Comparison of ENCODE assay signal across 3 cellular contexts in the genomic region with DNA sequence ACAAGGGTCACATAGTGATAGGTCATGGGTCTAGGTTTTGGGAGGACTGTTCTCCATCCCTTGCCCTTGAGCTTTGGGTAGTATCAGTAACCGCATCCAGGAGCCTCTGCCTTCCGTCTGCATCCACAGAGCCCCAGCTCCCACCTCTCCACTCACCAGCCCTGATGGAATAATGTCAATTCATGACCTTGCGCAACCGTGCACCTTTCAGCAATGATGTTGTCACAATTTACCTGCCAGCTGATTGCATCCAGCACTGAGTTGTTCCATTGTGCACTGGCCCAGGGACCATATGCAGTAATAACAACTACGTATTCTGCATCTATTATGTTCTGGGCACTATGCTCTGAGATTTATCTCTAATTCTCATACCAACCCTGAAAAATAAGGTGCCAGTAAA.
TF ChIP-seq lines count a peak whose summit lies in the region.

No MANE protein-coding gene starts in this region.

TF ChIP-seq in A549, 52 proteins besides CTCF, POLR2A, EP300 and RAD21:
- TF ChIP-seq CEBPB (IDR thresholded peaks at IDR 0.05) (peak; percentile 38 to 67; a peak in 3 of 4 replicates), EHMT2 (IDR thresholded peaks at IDR 0.05; ENCODE audit: low read depth) (no peak)

TF ChIP-seq in K562, 482 proteins besides CTCF, POLR2A, EP300 and RAD21:
- TF ChIP-seq, protein P1, sequence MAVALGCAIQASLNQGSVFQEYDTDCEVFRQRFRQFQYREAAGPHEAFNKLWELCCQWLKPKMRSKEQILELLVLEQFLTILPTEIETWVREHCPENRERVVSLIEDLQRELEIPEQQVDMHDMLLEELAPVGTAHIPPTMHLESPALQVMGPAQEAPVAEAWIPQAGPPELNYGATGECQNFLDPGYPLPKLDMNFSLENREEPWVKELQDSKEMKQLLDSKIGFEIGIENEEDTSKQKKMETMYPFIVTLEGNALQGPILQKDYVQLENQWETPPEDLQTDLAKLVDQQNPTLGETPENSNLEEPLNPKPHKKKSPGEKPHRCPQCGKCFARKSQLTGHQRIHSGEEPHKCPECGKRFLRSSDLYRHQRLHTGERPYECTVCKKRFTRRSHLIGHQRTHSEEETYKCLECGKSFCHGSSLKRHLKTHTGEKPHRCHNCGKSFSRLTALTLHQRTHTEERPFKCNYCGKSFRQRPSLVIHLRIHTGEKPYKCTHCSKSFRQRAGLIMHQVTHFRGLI (CRISPR knock-in tag; IDR thresholded peaks at IDR 0.05), result no peak
- TF ChIP-seq SMARCC2 (IDR thresholded peaks at IDR 0.05; ENCODE audit: low read depth) (no peak), CEBPB (tag; IDR thresholded peaks at IDR 0.05) (peak; percentile 79), CEBPG (CRISPR knock-in tag; IDR thresholded peaks at IDR 0.05) (no peak), CEBPG (tag; conservative IDR thresholded peaks at IDR 0.05 in 1 of 2, IDR thresholded peaks at IDR 0.05 in 1 of 2) (0 out of 4 replicates have a peak, but pooled peaks of 1 of the 2 experiments have one; percentile 22)
- TF ChIP-seq, protein P2, sequence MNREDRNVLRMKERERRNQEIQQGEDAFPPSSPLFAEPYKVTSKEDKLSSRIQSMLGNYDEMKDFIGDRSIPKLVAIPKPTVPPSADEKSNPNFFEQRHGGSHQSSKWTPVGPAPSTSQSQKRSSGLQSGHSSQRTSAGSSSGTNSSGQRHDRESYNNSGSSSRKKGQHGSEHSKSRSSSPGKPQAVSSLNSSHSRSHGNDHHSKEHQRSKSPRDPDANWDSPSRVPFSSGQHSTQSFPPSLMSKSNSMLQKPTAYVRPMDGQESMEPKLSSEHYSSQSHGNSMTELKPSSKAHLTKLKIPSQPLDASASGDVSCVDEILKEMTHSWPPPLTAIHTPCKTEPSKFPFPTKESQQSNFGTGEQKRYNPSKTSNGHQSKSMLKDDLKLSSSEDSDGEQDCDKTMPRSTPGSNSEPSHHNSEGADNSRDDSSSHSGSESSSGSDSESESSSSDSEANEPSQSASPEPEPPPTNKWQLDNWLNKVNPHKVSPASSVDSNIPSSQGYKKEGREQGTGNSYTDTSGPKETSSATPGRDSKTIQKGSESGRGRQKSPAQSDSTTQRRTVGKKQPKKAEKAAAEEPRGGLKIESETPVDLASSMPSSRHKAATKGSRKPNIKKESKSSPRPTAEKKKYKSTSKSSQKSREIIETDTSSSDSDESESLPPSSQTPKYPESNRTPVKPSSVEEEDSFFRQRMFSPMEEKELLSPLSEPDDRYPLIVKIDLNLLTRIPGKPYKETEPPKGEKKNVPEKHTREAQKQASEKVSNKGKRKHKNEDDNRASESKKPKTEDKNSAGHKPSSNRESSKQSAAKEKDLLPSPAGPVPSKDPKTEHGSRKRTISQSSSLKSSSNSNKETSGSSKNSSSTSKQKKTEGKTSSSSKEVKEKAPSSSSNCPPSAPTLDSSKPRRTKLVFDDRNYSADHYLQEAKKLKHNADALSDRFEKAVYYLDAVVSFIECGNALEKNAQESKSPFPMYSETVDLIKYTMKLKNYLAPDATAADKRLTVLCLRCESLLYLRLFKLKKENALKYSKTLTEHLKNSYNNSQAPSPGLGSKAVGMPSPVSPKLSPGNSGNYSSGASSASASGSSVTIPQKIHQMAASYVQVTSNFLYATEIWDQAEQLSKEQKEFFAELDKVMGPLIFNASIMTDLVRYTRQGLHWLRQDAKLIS (CRISPR knock-in tag; IDR thresholded peaks at IDR 0.05), result no peak
- TF ChIP-seq, protein P3, sequence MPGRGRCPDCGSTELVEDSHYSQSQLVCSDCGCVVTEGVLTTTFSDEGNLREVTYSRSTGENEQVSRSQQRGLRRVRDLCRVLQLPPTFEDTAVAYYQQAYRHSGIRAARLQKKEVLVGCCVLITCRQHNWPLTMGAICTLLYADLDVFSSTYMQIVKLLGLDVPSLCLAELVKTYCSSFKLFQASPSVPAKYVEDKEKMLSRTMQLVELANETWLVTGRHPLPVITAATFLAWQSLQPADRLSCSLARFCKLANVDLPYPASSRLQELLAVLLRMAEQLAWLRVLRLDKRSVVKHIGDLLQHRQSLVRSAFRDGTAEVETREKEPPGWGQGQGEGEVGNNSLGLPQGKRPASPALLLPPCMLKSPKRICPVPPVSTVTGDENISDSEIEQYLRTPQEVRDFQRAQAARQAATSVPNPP (IDR thresholded peaks at IDR 0.05; ENCODE audit: borderline replicate concordance, insufficient read depth, insufficient read length), result no peak
TF ChIP-seq in K562: peak in this region for 2.

TF ChIP-seq in HepG2, 621 proteins besides CTCF, POLR2A, EP300 and RAD21:
- TF ChIP-seq ATRX (CRISPR knock-in tag; IDR thresholded peaks at IDR 0.05; ENCODE audit: borderline replicate concordance) (no peak), PPARG (CRISPR knock-in tag; conservative IDR thresholded peaks at IDR 0.05) (no peak), CEBPB (IDR thresholded peaks at IDR 0.05; ENCODE audit: borderline replicate concordance, low read depth, low read length) (peak; percentile 85), NFRKB (IDR thresholded peaks at IDR 0.05) (no peak), SMC3 (IDR thresholded peaks at IDR 0.05; ENCODE audit: low read length) (no peak)
- TF ChIP-seq, protein P4, sequence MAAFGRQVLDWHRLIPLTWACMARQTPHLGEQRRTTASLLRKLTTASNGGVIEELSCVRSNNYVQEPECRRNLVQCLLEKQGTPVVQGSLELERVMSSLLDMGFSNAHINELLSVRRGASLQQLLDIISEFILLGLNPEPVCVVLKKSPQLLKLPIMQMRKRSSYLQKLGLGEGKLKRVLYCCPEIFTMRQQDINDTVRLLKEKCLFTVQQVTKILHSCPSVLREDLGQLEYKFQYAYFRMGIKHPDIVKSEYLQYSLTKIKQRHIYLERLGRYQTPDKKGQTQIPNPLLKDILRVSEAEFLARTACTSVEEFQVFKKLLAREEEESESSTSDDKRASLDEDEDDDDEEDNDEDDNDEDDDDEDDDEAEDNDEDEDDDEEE (CRISPR knock-in tag; IDR thresholded peaks at IDR 0.05), result no peak
- TF ChIP-seq, protein P5, sequence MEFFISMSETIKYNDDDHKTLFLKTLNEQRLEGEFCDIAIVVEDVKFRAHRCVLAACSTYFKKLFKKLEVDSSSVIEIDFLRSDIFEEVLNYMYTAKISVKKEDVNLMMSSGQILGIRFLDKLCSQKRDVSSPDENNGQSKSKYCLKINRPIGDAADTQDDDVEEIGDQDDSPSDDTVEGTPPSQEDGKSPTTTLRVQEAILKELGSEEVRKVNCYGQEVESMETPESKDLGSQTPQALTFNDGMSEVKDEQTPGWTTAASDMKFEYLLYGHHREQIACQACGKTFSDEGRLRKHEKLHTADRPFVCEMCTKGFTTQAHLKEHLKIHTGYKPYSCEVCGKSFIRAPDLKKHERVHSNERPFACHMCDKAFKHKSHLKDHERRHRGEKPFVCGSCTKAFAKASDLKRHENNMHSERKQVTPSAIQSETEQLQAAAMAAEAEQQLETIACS (CRISPR knock-in tag; IDR thresholded peaks at IDR 0.05), result no peak
TF ChIP-seq in HepG2: peak in this region for 1.
